1 cellular context compared by ENCODE assay signal in genomic region chr2:98608962-98609604, GRCh38.
TF ChIP-seq lines count a peak whose summit lies in the region.

No MANE protein-coding gene starts in this region.

TF ChIP-seq in HepG2, 621 proteins besides CTCF, POLR2A, EP300 and RAD21 (continued from another document):
- TF ChIP-seq ATF7 (IDR thresholded peaks at IDR 0.05) (no peak), ATF7 (CRISPR knock-in tag; IDR thresholded peaks at IDR 0.05) (no peak; the same call in 1 of the 2 replicates), ARID4A (CRISPR knock-in tag; IDR thresholded peaks at IDR 0.05; ENCODE audit: borderline replicate concordance) (no peak), ZBTB37 (CRISPR knock-in tag; IDR thresholded peaks at IDR 0.05) (0 out of 2 replicates have a peak, but pooled peaks have one; percentile 61), BRF2 (CRISPR knock-in tag; IDR thresholded peaks at IDR 0.05) (0 out of 2 replicates have a peak, but pooled peaks have one; percentile 38), ZBTB34 (CRISPR knock-in tag; IDR thresholded peaks at IDR 0.05) (0 out of 2 replicates have a peak, but pooled peaks have one; percentile 33), PAF1 (CRISPR knock-in tag; IDR thresholded peaks at IDR 0.05) (no peak), CENPX (CRISPR knock-in tag; IDR thresholded peaks at IDR 0.05) (no peak), IKZF1 (IDR thresholded peaks at IDR 0.05) (no peak), ARID2 (CRISPR knock-in tag; IDR thresholded peaks at IDR 0.05; ENCODE audit: borderline replicate concordance) (peak; percentile 50; the same call in 1 of the 2 replicates), ZNF552 (CRISPR knock-in tag; IDR thresholded peaks at IDR 0.05; ENCODE audit: borderline replicate concordance) (no peak; the same call in 1 of the 2 replicates), GLMP (CRISPR knock-in tag; IDR thresholded peaks at IDR 0.05; ENCODE audit: borderline replicate concordance) (no peak), CREB3 (CRISPR knock-in tag; IDR thresholded peaks at IDR 0.05) (peak; percentile 8; the same call in 1 of the 2 replicates), FOXO4 (CRISPR knock-in tag; conservative IDR thresholded peaks at IDR 0.05) (0 out of 2 replicates have a peak, but pooled peaks have one; percentile 91), UBTF (CRISPR knock-in tag; IDR thresholded peaks at IDR 0.05) (no peak), ZNF232 (CRISPR knock-in tag; IDR thresholded peaks at IDR 0.05; ENCODE audit: borderline replicate concordance) (0 out of 2 replicates have a peak, but pooled peaks have one; percentile 8), TEF (CRISPR knock-in tag; IDR thresholded peaks at IDR 0.05) (peak; percentile 9; the same call in 1 of the 2 replicates), ZSCAN22 (CRISPR knock-in tag; IDR thresholded peaks at IDR 0.05) (no peak), THYN1 (CRISPR knock-in tag; IDR thresholded peaks at IDR 0.05; ENCODE audit: borderline replicate concordance, low read depth) (peak; percentile 93; the same call in 1 of the 2 replicates), ADNP (CRISPR knock-in tag; IDR thresholded peaks at IDR 0.05) (no peak), KDM1A (CRISPR knock-in tag; IDR thresholded peaks at IDR 0.05) (no peak), TBL1XR1 (IDR thresholded peaks at IDR 0.05; ENCODE audit: borderline replicate concordance, low read length, partially characterized antibody) (no peak), ATF3 (CRISPR knock-in tag; IDR thresholded peaks at IDR 0.05) (no peak), MAFF (IDR thresholded peaks at IDR 0.05; ENCODE audit: low read depth, low read length) (no peak), ZFP90 (CRISPR knock-in tag; IDR thresholded peaks at IDR 0.05; ENCODE audit: borderline replicate concordance) (0 out of 2 replicates have a peak, but pooled peaks have one; percentile 9), JDP2 (CRISPR knock-in tag; IDR thresholded peaks at IDR 0.05; ENCODE audit: borderline replicate concordance) (no peak), BORCS8-MEF2B (CRISPR knock-in tag; IDR thresholded peaks at IDR 0.05) (no peak), CEBPG (CRISPR knock-in tag; IDR thresholded peaks at IDR 0.05) (no peak), RBFOX2 (IDR thresholded peaks at IDR 0.05; ENCODE audit: low read depth, low read length) (no peak), AKAP8 (CRISPR knock-in tag; IDR thresholded peaks at IDR 0.05) (0 out of 2 replicates have a peak, but pooled peaks have one; percentile 5), ZNF34 (CRISPR knock-in tag; IDR thresholded peaks at IDR 0.05; ENCODE audit: borderline replicate concordance) (no peak), ZNF639 (CRISPR knock-in tag; conservative IDR thresholded peaks at IDR 0.05) (no peak), RNF219 (CRISPR knock-in tag; IDR thresholded peaks at IDR 0.05) (0 out of 2 replicates have a peak, but pooled peaks have one; percentile 9), TARDBP (CRISPR knock-in tag; IDR thresholded peaks at IDR 0.05) (0 out of 2 replicates have a peak, but pooled peaks have one; percentile 60)
